Comparison of ENCODE assay signal across 8 cellular contexts in the genomic region with DNA sequence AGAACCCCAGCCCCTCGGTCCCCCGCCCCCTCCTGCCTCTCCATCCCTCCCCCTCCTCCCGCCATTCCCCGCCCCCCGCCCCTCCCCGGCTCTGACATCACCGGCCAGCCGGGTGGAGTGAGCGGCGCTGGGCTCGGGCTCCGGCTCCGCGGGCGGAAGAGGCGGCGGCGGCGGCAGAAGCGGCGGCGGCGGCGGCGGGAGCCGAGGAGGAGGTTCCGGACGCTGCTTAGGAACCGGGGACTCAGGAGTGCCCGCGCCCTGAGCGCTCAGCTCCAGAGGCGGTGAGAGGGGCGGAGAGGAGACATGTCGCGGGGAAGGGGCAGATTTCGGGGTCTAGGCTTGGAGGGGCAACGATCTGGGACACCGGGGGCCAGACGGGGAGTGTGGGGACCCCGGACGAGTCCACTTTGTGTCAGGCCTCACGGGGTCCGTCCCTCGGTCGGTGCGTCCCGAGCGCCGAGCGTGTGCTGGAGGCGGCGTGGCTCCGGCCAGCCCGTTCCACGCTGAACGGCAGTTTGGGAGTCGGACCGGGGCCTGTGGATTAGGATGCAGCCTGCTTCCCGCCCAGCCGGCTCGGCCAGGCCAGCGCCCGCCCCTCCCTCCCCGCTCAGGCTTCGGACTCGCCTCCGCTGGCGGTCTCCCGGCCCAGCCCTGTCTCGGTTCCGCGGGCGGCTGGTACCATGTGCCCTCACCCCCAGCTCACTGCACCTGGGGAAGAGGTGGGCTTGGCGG. TPM values are rescaled to one million over a fixed set of nuclear protein-coding genes. Genes with fewer than 3 reads are reported as not detected.
DNase-seq lines count a peak whose midpoint lies in the region; ATAC-seq and TF ChIP-seq lines count a peak whose summit lies in the region.

A gene with protein sequence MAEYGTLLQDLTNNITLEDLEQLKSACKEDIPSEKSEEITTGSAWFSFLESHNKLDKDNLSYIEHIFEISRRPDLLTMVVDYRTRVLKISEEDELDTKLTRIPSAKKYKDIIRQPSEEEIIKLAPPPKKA (plus strand): TSS at position 143 of the 732 bp plus-strand sequence. CDS start 6,161 bp downstream, outside the sequence.

- CTCF ChIA-PET in activated CD8-positive, alpha-beta memory T cell treated with anti-CD3 and anti-CD28 coated beads, Interleukin-2, amount 10 ng/mL, durations not matched to agents 7 days and 5 days (lab: Charles Lee), result interaction anchor here (0.8 to 8.8 kb wide), 4 partner anchors 10 to 86 kb away, joined by 3 to 47 read pairs (median 4); no protein-coding TSS in a partner anchor

- H3K4me1 ChIP-seq in endodermal cell (ENCODE audit: control insufficient read depth, insufficient read depth, low read length), result peaks cover 6% of the 10 kb centered on the region
- H3K4me1 ChIP-seq in mesodermal cell (ENCODE audit: control insufficient read depth, insufficient read depth, low read length, poor library complexity, severe bottlenecking), result peaks cover 49% of the 10 kb centered on the region

- peak within 1 kb of the TSS; percentile 91 for H3K4me3 ChIP-seq in endodermal cell (ENCODE audit: low read length)
- peak within 1 kb of the TSS; percentile 85 for H3K4me3 ChIP-seq in mesodermal cell (ENCODE audit: extremely low read depth, insufficient read depth, low read length, poor library complexity, severe bottlenecking)

- peaks cover 35% of the 10 kb centered on the region for H3K4me1 Mint-ChIP-seq in activated CD8-positive, alpha-beta memory T cell treated with anti-CD3 and anti-CD28 coated beads, Interleukin-2, amount 10 ng/mL, durations not matched to agents 7 days and 5 days
- H3K4me1 Mint-ChIP-seq in endodermal cell, result peaks cover 36% of the 10 kb centered on the region

- H3K27me3 ChIP-seq in endodermal cell (ENCODE audit: control insufficient read depth, insufficient read depth, low read length, poor library complexity, severe bottlenecking), result no peaks in the 10 kb centered on the region

- no peaks in the 10 kb centered on the region for H3K27me3 Mint-ChIP-seq in activated CD8-positive, alpha-beta memory T cell treated with anti-CD3 and anti-CD28 coated beads, Interleukin-2, amount 10 ng/mL, durations not matched to agents 7 days and 5 days
- no peaks in the 10 kb centered on the region for H3K27me3 Mint-ChIP-seq in endodermal cell (ENCODE audit: insufficient read depth)

- H3K9me3 ChIP-seq in endodermal cell (ENCODE audit: control insufficient read depth, low read length), result no peaks in the 10 kb centered on the region
- H3K9me3 ChIP-seq in mesodermal cell (ENCODE audit: control insufficient read depth, low read length), result no peaks in the 10 kb centered on the region

- H3K9me3 Mint-ChIP-seq in activated CD8-positive, alpha-beta memory T cell treated with anti-CD3 and anti-CD28 coated beads, Interleukin-2, amount 10 ng/mL, durations not matched to agents 7 days and 5 days (ENCODE audit: low read depth), result no peaks in the 10 kb centered on the region
- no peaks in the 10 kb centered on the region for H3K9me3 Mint-ChIP-seq in endodermal cell

- H3K36me3 Mint-ChIP-seq in activated CD8-positive, alpha-beta memory T cell treated with anti-CD3 and anti-CD28 coated beads, Interleukin-2, amount 10 ng/mL, durations not matched to agents 7 days and 5 days, result peaks cover 5% of the 10 kb centered on the region
- peaks cover 13% of the 10 kb centered on the region for H3K36me3 Mint-ChIP-seq in endodermal cell (ENCODE audit: low read depth)

- H3K4me3 Mint-ChIP-seq in activated CD8-positive, alpha-beta memory T cell treated with anti-CD3 and anti-CD28 coated beads, Interleukin-2, amount 10 ng/mL, durations not matched to agents 7 days and 5 days, result peak within 1 kb of the TSS; percentile 77
- H3K4me3 Mint-ChIP-seq in endodermal cell, result peak within 1 kb of the TSS; percentile 80

- H3K9ac ChIP-seq in endodermal cell (ENCODE audit: extremely low read depth, low read length, poor library complexity, severe bottlenecking), result peak within 1 kb of the TSS; percentile 85

- peak; percentile 49 for ATAC-seq in HG02852 (IDR thresholded peaks at IDR 0.05; ENCODE audit: unreplicated experiment)
- peak; percentile 87 for ATAC-seq in activated CD8-positive, alpha-beta memory T cell treated with anti-CD3 and anti-CD28 coated beads, Interleukin-2, amount 10 ng/mL, durations not matched to agents 7 days and 5 days

- peak within 1 kb of the TSS; percentile 82 for H3K27ac Mint-ChIP-seq in activated CD8-positive, alpha-beta memory T cell treated with anti-CD3 and anti-CD28 coated beads, Interleukin-2, amount 10 ng/mL, durations not matched to agents 7 days and 5 days
- H3K27ac Mint-ChIP-seq in endodermal cell, result peak within 1 kb of the TSS; percentile 90

- DNase-seq in NCI-H1436 (lab: John Stamatoyannopoulos, UW), result peak; percentile 63
- DNase-seq in NCI-H1436 treated with DMSO at 0.1 percent for 48 hours (lab: John Stamatoyannopoulos, UW), result no peak
- peak; percentile 89 for DNase-seq in NCI-H69 (lab: John Stamatoyannopoulos, UW)
- DNase-seq in activated CD8-positive, alpha-beta memory T cell treated with anti-CD3 and anti-CD28 coated beads, Interleukin-2, amount 10 ng/mL, durations not matched to agents 7 days and 5 days, result peak; percentile 73
- DNase-seq in endodermal cell, result peak; percentile 94
- peak; percentile 47 for DNase-seq in stimulated activated CD8-positive, alpha-beta memory T cell treated with anti-CD3 and anti-CD28 coated beads, Interleukin-15, amount 100 ng/mL, for 24 hours (ENCODE audit: low read depth)

- H3K36me3 ChIP-seq in endodermal cell (ENCODE audit: control insufficient read depth, insufficient read depth, low read length) (peaks cover 12% of the 10 kb centered on the region), mesodermal cell (ENCODE audit: control insufficient read depth, insufficient read depth, low read length) (peaks cover 35% of the 10 kb centered on the region)

- H3K27ac ChIP-seq in endodermal cell (ENCODE audit: low read depth, low read length) (peak within 1 kb of the TSS; percentile 66), mesodermal cell (ENCODE audit: low read depth, low read length, severe bottlenecking) (peak within 1 kb of the TSS; percentile 90)

- 0% methylated on average over 9 to 70 of the region's 75 CpGs for WGBS in endodermal cell (ENCODE audit: insufficient coverage in 1 of 2, insufficient read length in 1 of 2), 2 experiments
- WGBS in mesodermal cell (ENCODE audit: insufficient coverage in 2 of 2), 2 experiments, result 0 to 1% methylated on average over 34 to 45 of the region's 75 CpGs

- no peak for TF ChIP-seq CTCF in endodermal cell (conservative IDR thresholded peaks at IDR 0.05)

RNA-seq across cellular contexts. Expression of the gene that starts here (rescaled TPM):
- 10 to 100 TPM; 36.0 to 43.2 TPM for total RNA-seq in activated CD8-positive, alpha-beta memory T cell treated with anti-CD3 and anti-CD28 coated beads, Interleukin-2, amount 10 ng/mL, durations not matched to agents 7 days and 5 days
- 10 to 100 TPM; 55.9 to 56.3 TPM for total RNA-seq in endodermal cell
- polyA plus RNA-seq in endodermal cell (2013, experiment 1 of 2), result 393 TPM
- polyA plus RNA-seq in endodermal cell (2013, experiment 2 of 2), result 402 TPM
- polyA plus RNA-seq in mesodermal cell (2013, experiment 1 of 2), result 254 TPM
- polyA plus RNA-seq in mesodermal cell (2013, experiment 2 of 2), result 202 TPM
